In genomic region chr11:128627666-128628342, GRCh38 we compare ENCODE assay signal across 8 cellular contexts. TPM values are rescaled to one million over a fixed set of nuclear protein-coding genes. Genes with fewer than 3 reads are reported as not detected.
DNase-seq lines count a peak whose midpoint lies in the region; ATAC-seq, FAIRE-seq and TF ChIP-seq lines count a peak whose summit lies in the region.

No MANE protein-coding gene starts in this region.

- H3K4me3 Mint-ChIP-seq in central memory CD8-positive, alpha-beta T cell: peak overlapping the region; percentile 59

- no peaks in the 10 kb centered on the region for H3K27me3 Mint-ChIP-seq in central memory CD8-positive, alpha-beta T cell

- TF ChIP-seq POLR2A in lower leg skin (IDR thresholded peaks at IDR 0.05): no peak

- FAIRE-seq in small intestine (lab: Jason Lieb, UNC): no peak

- no peaks in the 10 kb centered on the region for H3K9me3 Mint-ChIP-seq in central memory CD8-positive, alpha-beta T cell

- H3K27ac ChIP-seq in AG04450 (ENCODE audit: low read depth, low read length) (no peak overlapping the region), small intestine (ENCODE audit: low read depth in 1 of 2, low read length in 1 of 2) (peak overlapping the region in 1 of 2 donors; percentile 80), A673 (ENCODE audit: low read depth, low read length, poor library complexity, severe bottlenecking) (no peak overlapping the region)

- H3K27ac Mint-ChIP-seq in central memory CD8-positive, alpha-beta T cell (ENCODE audit: low read depth): peak overlapping the region; percentile 97

- TF ChIP-seq CTCF in AG04450 (IDR thresholded peaks at IDR 0.05; ENCODE audit: low read depth, low read length) (0 out of 2 replicates have a peak, but pooled peaks have one; percentile 6), lower leg skin (IDR thresholded peaks at IDR 0.05) (no peak), A673 (conservative IDR thresholded peaks at IDR 0.05; ENCODE audit: low read depth, low read length) (no peak)

- H3K4me1 ChIP-seq in small intestine (ENCODE audit: control insufficient read depth in 2 of 2, insufficient read depth in 1 of 2, low read depth in 1 of 2, low read length in 1 of 2): peaks cover 0 to 8% of the 10 kb centered on the region in 2 donors
- no peaks in the 10 kb centered on the region for H3K4me1 ChIP-seq in A673 (ENCODE audit: insufficient read depth, low read length, poor library complexity, severe bottlenecking)

- CTCF ChIA-PET in AG04450 (lab: Charles Lee): interaction anchor here (1.5 to 7.3 kb wide), 8 partner anchors 73 to 470 kb away, joined by 3 to 295 read pairs (median 26); no protein-coding TSS in a partner anchor
- CTCF ChIA-PET in A673 (lab: Charles Lee): no interaction called here

- H3K4me3 ChIP-seq in AG04450 (ENCODE audit: low read depth, low read length) (no peak overlapping the region), small intestine (ENCODE audit: low read depth in 1 of 2, low read length in 2 of 2) (no peak overlapping the region), lower leg skin (ENCODE audit: low read depth, poor library complexity, severe bottlenecking) (no peak overlapping the region), A673 (ENCODE audit: low read depth, low read length, poor library complexity, severe bottlenecking) (no peak overlapping the region)

- no TSS peak for BruUV-seq in A673 (replicated peaks; lab: Mats Ljungman, UMichigan)

- H3K36me3 ChIP-seq in small intestine (ENCODE audit: control insufficient read depth in 2 of 2, insufficient read depth in 2 of 2, low read length in 2 of 2) (no peaks in the 10 kb centered on the region), A673 (ENCODE audit: insufficient read depth, low read length, poor library complexity, severe bottlenecking) (no peaks in the 10 kb centered on the region)

- peak; percentile 47 for ATAC-seq in GM18907 (IDR thresholded peaks at IDR 0.05; ENCODE audit: unreplicated experiment)
- ATAC-seq in HG03354 (IDR thresholded peaks at IDR 0.05; ENCODE audit: poor library complexity, severe bottlenecking, unreplicated experiment): peak; percentile 60
- ATAC-seq in central memory CD8-positive, alpha-beta T cell (replicated peaks; ENCODE audit: extremely low read depth, poor library complexity, severe bottlenecking): peak; percentile 13
- no peak for ATAC-seq in HG03095 (IDR thresholded peaks at IDR 0.05; ENCODE audit: unreplicated experiment)

- WGBS in small intestine, 3 donors: 73 to 81% (median 79%) methylated on average over 7 of the region's 7 CpGs
- 89 to 91% methylated on average over 7 of the region's 7 CpGs for WGBS in lower leg skin, 2 donors

- peaks cover 16% of the 10 kb centered on the region for H3K36me3 Mint-ChIP-seq in central memory CD8-positive, alpha-beta T cell (ENCODE audit: insufficient read depth)

- no peak for DNase-seq in AG04450 (ENCODE audit: low read depth, low spot score)
- DNase-seq in central memory CD8-positive, alpha-beta T cell (ENCODE audit: low spot score in 2 of 2): no peak
- no peak for DNase-seq in small intestine
- no peak for DNase-seq in lower leg skin (ENCODE audit: low spot score in 2 of 2)
- no peak for DNase-seq in A673 (ENCODE audit: low spot score)

- H3K27me3 ChIP-seq in AG04450 (ENCODE audit: control insufficient read depth, insufficient read depth, low read length): no peaks in the 10 kb centered on the region
- H3K27me3 ChIP-seq in small intestine (ENCODE audit: control insufficient read depth in 2 of 2, insufficient read depth in 2 of 2, low read length in 2 of 2): no peaks in the 10 kb centered on the region
- H3K27me3 ChIP-seq in A673 (replicated peaks; ENCODE audit: insufficient read depth, low read depth, low read length, poor library complexity): peaks cover 47% of the 10 kb centered on the region

- intact Hi-C loops in lower leg skin (cut with DNase I; ENCODE audit: low total_unique reads): loop anchor here (2.0 kb wide), 1 partner anchor 333 kb away; no protein-coding TSS in a partner anchor
- intact Hi-C loops in A673 (cut with micrococcal nuclease; ENCODE audit: unreplicated experiment): no loop called here

- POLR2A ChIA-PET in AG04450 (lab: Yijun Ruan, JAX): no interaction called here
- POLR2A ChIA-PET in A673 (lab: Charles Lee; ENCODE audit: low non-redundant PET): no interaction called here

- H3K9me3 ChIP-seq in AG04450 (ENCODE audit: control insufficient read depth, insufficient read depth, low read length): no peaks in the 10 kb centered on the region; the same call in 1 of the 2 replicates
- no peaks in the 10 kb centered on the region for H3K9me3 ChIP-seq in small intestine (ENCODE audit: control insufficient read depth, low read depth)
- H3K9me3 ChIP-seq in A673 (ENCODE audit: low read depth, low read length, poor library complexity, severe bottlenecking): no peaks in the 10 kb centered on the region

- H3K4me1 Mint-ChIP-seq in central memory CD8-positive, alpha-beta T cell: peaks cover 88% of the 10 kb centered on the region

RNA-seq across cellular contexts. Expression of gene ETS1, which starts 40.4 kb away (rescaled TPM):
- polyA plus RNA-seq in AG04450 (2011; rRNA removed): 32.3 and 34.6 TPM in 2 replicates
- polyA minus RNA-seq in AG04450 (2011; rRNA and poly(A)+ RNA removed): 51.1 and 58.3 TPM in 2 replicates
- polyA plus RNA-seq in small intestine: 10 to 100 TPM in 2 of 3 donors, 1 to 10 TPM in 1; 5.1 to 28.0 (median 13.8) TPM
- 10 to 100 TPM; 20.6 to 38.7 (median 21.8) TPM for total RNA-seq in lower leg skin
- total RNA-seq in A673 (2021): 3.7 and 4.1 TPM in 2 replicates
